In the genomic region with DNA sequence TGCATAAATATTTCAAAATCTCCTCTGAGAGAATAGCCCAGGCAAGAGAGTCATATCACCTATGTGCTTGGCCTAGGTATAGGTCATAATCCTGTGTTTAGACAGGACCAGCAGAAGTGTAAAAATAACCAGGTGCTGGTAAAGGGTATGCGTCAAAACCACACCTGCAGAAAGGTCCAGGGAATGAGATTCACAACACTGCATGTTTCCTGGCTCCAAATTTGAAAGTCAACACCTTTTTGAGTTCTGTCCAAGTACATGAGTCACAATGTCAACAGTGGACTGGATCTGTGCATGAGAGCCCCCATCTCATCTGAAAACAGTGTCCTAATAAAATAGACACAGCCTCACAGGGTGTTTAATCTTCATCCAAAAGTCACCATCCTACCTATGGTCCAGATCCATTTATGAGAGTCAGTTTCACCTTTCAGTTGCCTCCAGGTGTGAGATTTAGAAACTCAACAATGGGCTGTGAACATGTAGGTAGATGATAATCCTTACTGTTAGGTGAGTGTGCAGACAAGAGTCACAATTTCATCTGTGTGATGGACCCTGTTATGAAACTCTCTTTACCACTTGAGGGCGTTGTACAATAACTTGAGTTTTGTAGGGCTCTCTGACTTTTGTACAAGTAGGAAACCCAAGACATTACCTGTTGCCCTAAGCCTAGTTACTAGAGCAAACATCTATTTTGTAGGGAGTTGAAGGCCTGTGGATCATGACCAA, we compare ENCODE assay signal across 23 cellular contexts.
DNase-seq lines count a peak whose midpoint lies in the region; ATAC-seq, FAIRE-seq and TF ChIP-seq lines count a peak whose summit lies in the region.
"Had no signal": no experiment of that assay in that cellular context is flagged by ENCODE, and none has a peak within 500 bp of the region (broad histone marks: within the 10 kb centered on the region; RNA-seq: fewer than 3 reads in every experiment).

No MANE protein-coding gene starts in this region.

- 20% methylated on average over 2 of the region's 2 CpGs for WGBS in right lobe of liver (ENCODE audit: insufficient coverage, low coverage, low lambda C conversion rate, missing lambda C conversion rate)

- H3K9me3 ChIP-seq in right lobe of liver (no peaks in the 10 kb centered on the region), uterus (no peaks in the 10 kb centered on the region)
- H3K9me3 ChIP-seq: A549 had no signal

- H3K4me1 Mint-ChIP-seq in activated CD8-positive, alpha-beta T cell treated with anti-CD3 and anti-CD28 coated beads, Interleukin-2, amount 10 ng/mL, durations not matched to agents 7 days and 5 days (ENCODE audit: low read depth) = no peaks in the 10 kb centered on the region
- H3K4me1 Mint-ChIP-seq: CD4-positive, CD25-positive, alpha-beta regulatory T cell; GM23338; IgD-negative memory B cell; T-helper 17 cell; WTC11 had no signal

- TF ChIP-seq POLR2A in right lobe of liver (IDR thresholded peaks at IDR 0.05) (no peak), uterus (IDR thresholded peaks at IDR 0.05) (no peak)

- H3K27ac Mint-ChIP-seq in activated CD8-positive, alpha-beta T cell treated with anti-CD3 and anti-CD28 coated beads, Interleukin-2, amount 10 ng/mL, durations not matched to agents 7 days and 5 days = no peak overlapping the region
- H3K27ac Mint-ChIP-seq: CD4-positive, CD25-positive, alpha-beta regulatory T cell; GM23338; IgD-negative memory B cell; T-helper 17 cell; WTC11 had no signal

- TF ChIP-seq CTCF in LNCAP (IDR thresholded peaks at IDR 0.05) (peak; percentile 25; the same call in 1 of the 2 replicates), right lobe of liver (IDR thresholded peaks at IDR 0.05) (no peak), uterus (IDR thresholded peaks at IDR 0.05) (no peak)

- H3K4me1 ChIP-seq in right lobe of liver (no peaks in the 10 kb centered on the region), uterus (no peaks in the 10 kb centered on the region)
- H3K4me1 ChIP-seq: A549 had no signal

- POLR2A ChIA-PET in activated CD8-positive, alpha-beta T cell treated with anti-CD3 and anti-CD28 coated beads, Interleukin-2, amount 10 ng/mL, durations not matched to agents 7 days and 5 days (lab: Charles Lee) = no interaction called here

- H3K27me3 Mint-ChIP-seq in activated CD8-positive, alpha-beta T cell treated with anti-CD3 and anti-CD28 coated beads, Interleukin-2, amount 10 ng/mL, durations not matched to agents 7 days and 5 days (ENCODE audit: low read depth) = no peaks in the 10 kb centered on the region
- H3K27me3 Mint-ChIP-seq: CD4-positive, CD25-positive, alpha-beta regulatory T cell; IgD-negative memory B cell; T-helper 17 cell had no signal

- no peak overlapping the region for H3K4me3 Mint-ChIP-seq in activated CD8-positive, alpha-beta T cell treated with anti-CD3 and anti-CD28 coated beads, Interleukin-2, amount 10 ng/mL, durations not matched to agents 7 days and 5 days
- H3K4me3 Mint-ChIP-seq: CD4-positive, CD25-positive, alpha-beta regulatory T cell; GM23338; IgD-negative memory B cell; T-helper 17 cell; WTC11 had no signal

- CTCF ChIA-PET in activated CD8-positive, alpha-beta T cell treated with anti-CD3 and anti-CD28 coated beads, Interleukin-2, amount 10 ng/mL, durations not matched to agents 7 days and 5 days (lab: Charles Lee) = no interaction called here

- H3K36me3 Mint-ChIP-seq in activated CD8-positive, alpha-beta T cell treated with anti-CD3 and anti-CD28 coated beads, Interleukin-2, amount 10 ng/mL, durations not matched to agents 7 days and 5 days (ENCODE audit: low read depth) = no peaks in the 10 kb centered on the region
- H3K36me3 Mint-ChIP-seq: CD4-positive, CD25-positive, alpha-beta regulatory T cell; IgD-negative memory B cell had no signal

- H3K27ac ChIP-seq in right lobe of liver = no peak overlapping the region
- no peak overlapping the region for H3K27ac ChIP-seq in uterus
- H3K27ac ChIP-seq: A549, brain microvascular endothelial cell had no signal

- no peaks in the 10 kb centered on the region for H3K27me3 ChIP-seq in right lobe of liver
- no peaks in the 10 kb centered on the region for H3K27me3 ChIP-seq in uterus
- H3K27me3 ChIP-seq: brain microvascular endothelial cell had no signal

- H3K4me3 ChIP-seq in right lobe of liver = no peak overlapping the region
- no peak overlapping the region for H3K4me3 ChIP-seq in uterus
- H3K4me3 ChIP-seq: A549, GM23338, mucosa of descending colon had no signal

- no peak for FAIRE-seq in HTR-8/SVneo (lab: Jason Lieb, UNC)
- FAIRE-seq: A549, endothelial cell of umbilical vein had no signal

- DNase-seq in NCI-H2171 treated with DMSO at 0.1 percent for 48 hours (lab: John Stamatoyannopoulos, UW) (peak; percentile 6), NCI-H2171 (lab: John Stamatoyannopoulos, UW) (no peak), OCI-M1 (lab: John Stamatoyannopoulos, UW) (peak; percentile 36), right lobe of liver (no peak), uterus (no peak), HTR-8/SVneo (ENCODE audit: insufficient read length, low spot score) (no peak)
- DNase-seq in activated CD8-positive, alpha-beta T cell treated with anti-CD3 and anti-CD28 coated beads, Interleukin-2, amount 10 ng/mL, durations not matched to agents 7 days and 5 days = no peak
- DNase-seq: brain microvascular endothelial cell; CD4-positive, CD25-positive, alpha-beta regulatory T cell; cortex of kidney; foreskin melanocyte; left cardiac atrium; mucosa of descending colon; NCI-H1105 treated with DMSO at 0.1 percent for 48 hours; NK-92 treated with Interleukin-12 subunit alpha and Interleukin-12 subunit beta, amount 100 ng/mL, for 24 hours; T-helper 17 cell had no signal

- peak; percentile 37 to 63 (median 50) for ATAC-seq in right lobe of liver
- no peak for ATAC-seq in activated CD8-positive, alpha-beta T cell treated with anti-CD3 and anti-CD28 coated beads, Interleukin-2, amount 10 ng/mL, durations not matched to agents 7 days and 5 days
- ATAC-seq: A549, GM23338, left cardiac atrium, mucosa of descending colon, Right ventricle myocardium inferior, T-helper 17 cell, WTC11 had no signal

- intact Hi-C loops in right lobe of liver (cut with DNase I) = no loop called here
- intact Hi-C loops in uterus (cut with DNase I; ENCODE audit: low total_unique reads) = no loop called here

- peaks cover 19% of the 10 kb centered on the region for H3K9me3 Mint-ChIP-seq in activated CD8-positive, alpha-beta T cell treated with anti-CD3 and anti-CD28 coated beads, Interleukin-2, amount 10 ng/mL, durations not matched to agents 7 days and 5 days (ENCODE audit: insufficient read depth)

- no peaks in the 10 kb centered on the region for H3K36me3 ChIP-seq in right lobe of liver
- H3K36me3 ChIP-seq in uterus = no peaks in the 10 kb centered on the region
- H3K36me3 ChIP-seq: brain microvascular endothelial cell had no signal

Comparison
In these comparisons a context has a peak if more than half of its experiments do, and no peak if none do; other contexts are left out.
1. DNase-seq: peak in NCI-H2171 treated with DMSO at 0.1 percent for 48 hours (single experiment) and OCI-M1 (single experiment); none in NCI-H2171 (single experiment), right lobe of liver (0 of 3), activated CD8-positive, alpha-beta T cell treated with anti-CD3 and anti-CD28 coated beads, Interleukin-2, amount 10 ng/mL, durations not matched to agents 7 days and 5 days (single experiment), uterus (0 of 2) and HTR-8/SVneo (single experiment).